Comparison of ENCODE assay signal across 7 cellular contexts in genomic region chr6:92267335-92267734, GRCh38.
"Had no signal": no experiment of that assay in that cellular context is flagged by ENCODE, and none has a peak within 500 bp of the region (broad histone marks: within the 10 kb centered on the region; RNA-seq: fewer than 3 reads in every experiment).

No MANE protein-coding gene starts in this region.

- FAIRE-seq: G401.6, GM12891, GM12892, GM18507, GM19239 had no signal

- DNase-seq: GDM1, GF-D8 had no signal
